In genomic region chr16:3106205-3106928, GRCh38 we compare ENCODE assay signal across 8 cellular contexts. TPM values are rescaled to one million over a fixed set of nuclear protein-coding genes. Genes with fewer than 3 reads are reported as not detected.
DNase-seq lines count a peak whose midpoint lies in the region; ATAC-seq and TF ChIP-seq lines count a peak whose summit lies in the region.

No MANE protein-coding gene starts in this region.

- H3K9ac ChIP-seq in colonic mucosa (ENCODE audit: low read depth in 2 of 2, low read length in 2 of 2), result peak overlapping the region; percentile 71 to 89

- no peaks in the 10 kb centered on the region for H3K9me3 Mint-ChIP-seq in activated CD4-positive, alpha-beta T cell treated with anti-CD3 and anti-CD28 coated beads, Interleukin-2, amount 10 ng/mL, durations not matched to agents 24 days and 14 days

- H3K4me3 ChIP-seq in colonic mucosa, result peak overlapping the region; percentile 56

- H3K36me3 ChIP-seq in colonic mucosa, result no peaks in the 10 kb centered on the region

- H3K4me3 Mint-ChIP-seq in activated CD4-positive, alpha-beta T cell treated with anti-CD3 and anti-CD28 coated beads, Interleukin-2, amount 10 ng/mL, durations not matched to agents 24 days and 14 days, result peak overlapping the region; percentile 88

- intact Hi-C loops in activated CD4-positive, alpha-beta T cell treated with anti-CD3 and anti-CD28 coated beads, Interleukin-2, amount 10 ng/mL, durations not matched to agents 24 days and 14 days (cut with micrococcal nuclease), result loop anchor here (1.0 kb wide), 2 partner anchors 18 to 44 kb away; no protein-coding TSS in a partner anchor
- intact Hi-C loops in colonic mucosa (cut with DNase I), result no loop called here

- peaks cover 2% of the 10 kb centered on the region for H3K27me3 Mint-ChIP-seq in activated CD4-positive, alpha-beta T cell treated with anti-CD3 and anti-CD28 coated beads, Interleukin-2, amount 10 ng/mL, durations not matched to agents 24 days and 14 days

- H3K27ac ChIP-seq in colonic mucosa, result peak overlapping the region; percentile 62

- DNase-seq in Ammon's horn (ENCODE audit: low spot score) (peak; percentile 88), GM19238 (ENCODE audit: insufficient read length, low spot score) (peak; percentile 98), NCI-H524 (lab: John Stamatoyannopoulos, UW) (peak; percentile 83 to 93), colonic mucosa (peak; percentile 93), left lobe of liver (ENCODE audit: low spot score) (peak; percentile 93)
- DNase-seq in activated CD4-positive, alpha-beta T cell treated with anti-CD3 and anti-CD28 coated beads, Interleukin-2, amount 10 ng/mL, durations not matched to agents 24 days and 14 days, result peak; percentile 97
- DNase-seq in stimulated activated CD4-positive, alpha-beta T cell treated with anti-CD3 and anti-CD28 coated beads, Interleukin-1b, Interleukin-23, amount 100 ng/mL, for 48 hours, result peak; percentile 95

- no peaks in the 10 kb centered on the region for H3K27me3 ChIP-seq in colonic mucosa

- H3K4me1 Mint-ChIP-seq in activated CD4-positive, alpha-beta T cell treated with anti-CD3 and anti-CD28 coated beads, Interleukin-2, amount 10 ng/mL, durations not matched to agents 24 days and 14 days, result peaks cover 22% of the 10 kb centered on the region

- ATAC-seq in HG03439 (IDR thresholded peaks at IDR 0.05; ENCODE audit: unreplicated experiment) (peak; percentile 81), left lobe of liver (peak; percentile 99)

- no peaks in the 10 kb centered on the region for H3K36me3 Mint-ChIP-seq in activated CD4-positive, alpha-beta T cell treated with anti-CD3 and anti-CD28 coated beads, Interleukin-2, amount 10 ng/mL, durations not matched to agents 24 days and 14 days (ENCODE audit: low read depth)

- H3K9me3 ChIP-seq in colonic mucosa, result no peaks in the 10 kb centered on the region

- H3K4me1 ChIP-seq in colonic mucosa, result no peaks in the 10 kb centered on the region

- peak overlapping the region; percentile 90 for H3K27ac Mint-ChIP-seq in activated CD4-positive, alpha-beta T cell treated with anti-CD3 and anti-CD28 coated beads, Interleukin-2, amount 10 ng/mL, durations not matched to agents 24 days and 14 days

- TF ChIP-seq CTCF in colonic mucosa (IDR thresholded peaks at IDR 0.05), result no peak

RNA-seq across cellular contexts. Expression of gene ZNF205, which starts 6.0 kb away (rescaled TPM):
- total RNA-seq in activated CD4-positive, alpha-beta T cell treated with anti-CD3 and anti-CD28 coated beads, Interleukin-2, amount 10 ng/mL, durations not matched to agents 24 days and 14 days, result 0.21 and 0.47 TPM in 2 replicates
- total RNA-seq in colonic mucosa, result 10 to 100 TPM in 1 of 2 donors, 1 to 10 TPM in 1; 9.9 to 10.5 TPM
- total RNA-seq in left lobe of liver, result 7.0 TPM

RNA-seq across cellular contexts. Expression of gene ZSCAN10, which starts 7.3 kb away (rescaled TPM):
- total RNA-seq in activated CD4-positive, alpha-beta T cell treated with anti-CD3 and anti-CD28 coated beads, Interleukin-2, amount 10 ng/mL, durations not matched to agents 24 days and 14 days, result not detected in 2 replicates
- total RNA-seq in colonic mucosa (under 1 TPM in 1 of 2 donors, not detected in 1; 0.86 TPM), left lobe of liver (0.10 TPM)

RNA-seq across cellular contexts. Expression of gene ZNF213, which starts 28.5 kb away (rescaled TPM):
- 9.5 and 10.6 TPM in 2 replicates for total RNA-seq in activated CD4-positive, alpha-beta T cell treated with anti-CD3 and anti-CD28 coated beads, Interleukin-2, amount 10 ng/mL, durations not matched to agents 24 days and 14 days
- total RNA-seq in colonic mucosa (10 to 100 TPM; 12.4 to 20.4 TPM), left lobe of liver (2.7 TPM)

RNA-seq across cellular contexts. Expression of gene IL32, which starts 40.9 kb away (rescaled TPM):
- 918 and 934 TPM in 2 replicates for total RNA-seq in activated CD4-positive, alpha-beta T cell treated with anti-CD3 and anti-CD28 coated beads, Interleukin-2, amount 10 ng/mL, durations not matched to agents 24 days and 14 days
- 100 to 1,000 TPM; 256 to 329 TPM for total RNA-seq in colonic mucosa
- 172 TPM for total RNA-seq in left lobe of liver

Comparison
In these comparisons a context has a peak if more than half of its experiments do, and no peak if none do; other contexts are left out.
1. Peak in every context shown above with its lines: DNase-seq, ATAC-seq, H3K4me3 ChIP-seq and H3K27ac ChIP-seq.